11 cellular contexts compared by ENCODE assay signal in the genomic region with DNA sequence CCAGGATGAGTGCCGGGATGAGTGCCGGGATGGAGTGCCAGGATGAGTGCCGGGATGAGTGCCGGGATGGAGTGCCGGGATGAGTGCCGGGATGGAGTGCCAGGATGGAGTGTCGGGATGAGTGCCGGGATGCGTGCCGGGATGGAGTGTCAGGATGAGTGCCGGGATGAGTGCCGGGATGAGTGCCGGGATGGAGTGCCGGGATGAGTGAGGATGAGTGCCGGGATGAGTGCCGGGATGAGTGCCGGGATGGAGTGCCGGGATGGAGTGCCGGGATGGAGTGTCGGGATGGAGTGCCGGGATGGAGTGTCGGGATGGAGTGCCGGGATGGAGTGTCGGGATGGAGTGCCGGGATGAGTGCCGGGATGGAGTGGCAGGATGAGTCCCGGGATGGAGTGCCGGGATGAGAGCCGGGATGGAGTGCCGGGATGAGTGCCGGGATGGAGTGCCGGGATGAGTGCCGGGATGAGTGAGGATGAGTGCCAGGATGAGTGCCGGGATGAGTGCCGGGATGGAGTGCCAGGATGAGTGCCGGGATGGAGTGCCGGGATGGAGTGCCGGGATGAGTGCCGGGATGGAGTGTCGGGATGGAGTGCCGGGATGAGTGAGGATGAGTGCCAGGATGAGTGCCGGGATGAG. TPM values are rescaled to one million over a fixed set of nuclear protein-coding genes. Genes with fewer than 3 reads are reported as not detected.
"Had no signal": no experiment of that assay in that cellular context is flagged by ENCODE, and none has a peak within 500 bp of the region (broad histone marks: within the 10 kb centered on the region; RNA-seq: fewer than 3 reads in every experiment).

No MANE protein-coding gene starts in this region.

RNA-seq across cellular contexts. Expression of a gene that starts 52.1 kb away (rescaled TPM):
- total RNA-seq: body of pancreas, cardiac septum, dorsolateral prefrontal cortex, epithelial cell of proximal tubule, left lobe of liver, mesothelial cell of epicardium, osteoblast, progenitor cell of endocrine pancreas, skeletal muscle tissue, thoracic aorta had no signal
- polyA plus RNA-seq: keratinocyte had no signal
